1 cellular context compared by ENCODE assay signal in the genomic region with DNA sequence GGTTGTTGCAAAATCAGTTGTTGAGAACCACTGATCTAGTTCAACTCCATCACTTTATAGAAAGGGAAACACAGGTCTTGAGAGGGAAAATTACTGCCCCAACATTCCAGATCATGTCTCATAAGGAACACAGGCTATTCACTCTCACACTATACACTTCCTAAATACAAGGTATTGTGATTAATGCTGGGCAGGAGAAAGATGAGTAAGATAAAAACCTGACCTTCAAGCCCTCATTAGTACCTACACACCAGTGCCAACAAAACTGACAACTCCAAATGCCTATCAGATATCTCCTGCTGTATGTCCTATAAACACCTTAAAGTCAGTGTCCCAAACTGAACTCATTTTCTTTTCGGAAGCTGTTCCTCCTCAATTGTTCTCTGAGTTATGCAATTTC.
TF ChIP-seq lines count a peak whose summit lies in the region.

No MANE protein-coding gene starts in this region.

TF ChIP-seq in GM12878, 131 proteins besides CTCF, POLR2A, EP300 and RAD21:
- 0 out of 2 replicates have a peak, but pooled peaks have one; percentile 13 for TF ChIP-seq NR2F1 (conservative IDR thresholded peaks at IDR 0.05)
- TF ChIP-seq MTA2 (IDR thresholded peaks at IDR 0.05; ENCODE audit: low read depth), result no peak
